Comparison of ENCODE assay signal across 19 cellular contexts in genomic region chr16:82402665-82403218, GRCh38.
DNase-seq lines count a peak whose midpoint lies in the region; ATAC-seq, FAIRE-seq and TF ChIP-seq lines count a peak whose summit lies in the region.
"Had no signal": no experiment of that assay in that cellular context is flagged by ENCODE, and none has a peak within 500 bp of the region (broad histone marks: within the 10 kb centered on the region; RNA-seq: fewer than 3 reads in every experiment).

No MANE protein-coding gene starts in this region.

- H3K27ac Mint-ChIP-seq in neural progenitor cell = peak overlapping the region; percentile 0
- H3K27ac Mint-ChIP-seq: CD14-positive monocyte; CD4-positive, alpha-beta memory T cell had no signal

- no peak overlapping the region for H3K4me3 Mint-ChIP-seq in neural progenitor cell
- H3K4me3 Mint-ChIP-seq: CD14-positive monocyte; CD4-positive, alpha-beta memory T cell had no signal

- in situ Hi-C loops in HepG2 (cut with HindIII; ENCODE audit: extremely low pct_ligation_motif_present, low pct_unique_long_range_greater_than_20kb) = no loop called here
- in situ Hi-C loops in K562 (cut with MboI) = no loop called here

- TF ChIP-seq POLR2A in HepG2 (IDR thresholded peaks at IDR 0.05; ENCODE audit: insufficient read depth in 1 of 2, low read depth in 2 of 2, low read length in 2 of 2) (no peak), right lobe of liver (IDR thresholded peaks at IDR 0.05) (no peak), K562 (conservative IDR thresholded peaks at IDR 0.05) (no peak)

- H3K27me3 Mint-ChIP-seq in neural progenitor cell (ENCODE audit: insufficient read depth, low read depth) = peaks cover 9% of the 10 kb centered on the region

- intact Hi-C loops in HepG2 (cut with micrococcal nuclease; ENCODE audit: unreplicated experiment) = no loop called here
- intact Hi-C loops in right lobe of liver (cut with DNase I) = no loop called here
- intact Hi-C loops in K562 (cut with micrococcal nuclease) = no loop called here

- no peaks in the 10 kb centered on the region for H3F3A ChIP-seq in neural progenitor cell (ENCODE audit: low read depth)

- BruUV-seq in HepG2 (replicated peaks; lab: Mats Ljungman, UMichigan) = no TSS peak
- no TSS peak for BruUV-seq in K562 (replicated peaks; lab: Mats Ljungman, UMichigan)

- no peak for FAIRE-seq in HepG2 (lab: Jason Lieb, UNC)
- no peak for FAIRE-seq in K562 (lab: Jason Lieb, UNC)
- FAIRE-seq: GM19239, H54 had no signal

- under 1% methylated on average over 5 of the region's 5 CpGs for WGBS in HepG2 (ENCODE audit: low lambda C conversion rate)
- 75% methylated on average over 5 of the region's 5 CpGs for WGBS in right lobe of liver (ENCODE audit: insufficient coverage, low coverage, low lambda C conversion rate, missing lambda C conversion rate)
- WGBS in K562 (ENCODE audit: insufficient coverage, low coverage, missing lambda C conversion rate) = 0% methylated on average over 5 of the region's 5 CpGs

- H3K4me2 ChIP-seq in HepG2 (ENCODE audit: low read depth, low read length) (no peak overlapping the region), K562 (ENCODE audit: insufficient read depth, low read length) (no peak overlapping the region), neural progenitor cell (no peak overlapping the region)
- H3K4me2 ChIP-seq: BLaER1 had no signal

- H3K79me2 ChIP-seq in HepG2 (ENCODE audit: insufficient read depth, low read length) = no peaks in the 10 kb centered on the region
- H3K79me2 ChIP-seq in K562 (ENCODE audit: control insufficient read depth, insufficient read depth, low read length) = no peaks in the 10 kb centered on the region
- no peaks in the 10 kb centered on the region for H3K79me2 ChIP-seq in neural progenitor cell (ENCODE audit: low read depth)

- H3K4me3 ChIP-seq in HepG2 (replicated peaks in 1 of 3; ENCODE audit: insufficient read depth in 1 of 3, low read depth in 2 of 3, low read length in 3 of 3) (no peak overlapping the region), right lobe of liver (no peak overlapping the region), K562 (no peak overlapping the region), neural progenitor cell (no peak overlapping the region), right atrium auricular region (no peak overlapping the region)
- H3K4me3 ChIP-seq: BLaER1, GM23248 had no signal

- H2AFZ ChIP-seq in HepG2 (ENCODE audit: low read length) (no peak overlapping the region), K562 (ENCODE audit: low read depth, low read length) (no peak overlapping the region), neural progenitor cell (replicated peaks) (peak overlapping the region; percentile 50)
- H2AFZ ChIP-seq: GM23248 had no signal

- TF ChIP-seq EP300 in HepG2 (IDR thresholded peaks at IDR 0.05; ENCODE audit: low read depth in 2 of 2, low read length in 2 of 2) (no peak), HepG2 (CRISPR knock-in tag; IDR thresholded peaks at IDR 0.05; ENCODE audit: borderline replicate concordance) (no peak), K562 (IDR thresholded peaks at IDR 0.05; ENCODE audit: low read length) (no peak)

- no peaks in the 10 kb centered on the region for H3K9me3 Mint-ChIP-seq in neural progenitor cell

- no peak overlapping the region for H3K9ac ChIP-seq in HepG2 (ENCODE audit: insufficient read depth, low read depth, low read length)
- no peak overlapping the region for H3K9ac ChIP-seq in K562 (ENCODE audit: insufficient read depth in 1 of 2, low read depth in 2 of 2, low read length in 2 of 2)
- H3K9ac ChIP-seq in neural progenitor cell = no peak overlapping the region
- H3K9ac ChIP-seq: BLaER1, GM23248 had no signal

- TF ChIP-seq CTCF in HepG2 (CRISPR knock-in tag; IDR thresholded peaks at IDR 0.05) (no peak), right lobe of liver (IDR thresholded peaks at IDR 0.05) (no peak), K562 (IDR thresholded peaks at IDR 0.05 in 2 of 3, conservative IDR thresholded peaks at IDR 0.05 in 1 of 3; ENCODE audit: insufficient read depth in 2 of 3, low read depth in 1 of 3, low read length in 3 of 3) (no peak), neural progenitor cell (IDR thresholded peaks at IDR 0.05) (no peak), right atrium auricular region (IDR thresholded peaks at IDR 0.05) (no peak)

- no peak overlapping the region for H3K27ac ChIP-seq in HepG2 (ENCODE audit: extremely low read length, insufficient read depth, low read length)
- H3K27ac ChIP-seq in right lobe of liver = no peak overlapping the region
- H3K27ac ChIP-seq in K562 (ENCODE audit: extremely low read depth, low read depth, low read length) = no peak overlapping the region
- H3K27ac ChIP-seq in neural progenitor cell = no peak overlapping the region
- no peak overlapping the region for H3K27ac ChIP-seq in right atrium auricular region
- H3K27ac ChIP-seq: BLaER1, GM23248, HL-60 had no signal

- H3K4me1 Mint-ChIP-seq in neural progenitor cell = peaks cover 8% of the 10 kb centered on the region
- H3K4me1 Mint-ChIP-seq: CD14-positive monocyte had no signal

- TF ChIP-seq RAD21 in HepG2 (CRISPR knock-in tag; IDR thresholded peaks at IDR 0.05) = no peak
- TF ChIP-seq RAD21 in K562 (CRISPR knock-in tag; conservative IDR thresholded peaks at IDR 0.05 in 1 of 2, IDR thresholded peaks at IDR 0.05 in 1 of 2) = no peak

- H3K4me1 ChIP-seq in HepG2 (ENCODE audit: insufficient read depth, low read length) = no peaks in the 10 kb centered on the region
- no peaks in the 10 kb centered on the region for H3K4me1 ChIP-seq in right lobe of liver
- no peaks in the 10 kb centered on the region for H3K4me1 ChIP-seq in K562 (replicated peaks in 1 of 2; ENCODE audit: control insufficient read depth in 2 of 2, insufficient read depth in 2 of 2, low read length in 2 of 2)
- H3K4me1 ChIP-seq in neural progenitor cell = peaks cover 10% of the 10 kb centered on the region
- H3K4me1 ChIP-seq in right atrium auricular region = no peaks in the 10 kb centered on the region
- H3K4me1 ChIP-seq: BLaER1 had no signal

- no peaks in the 10 kb centered on the region for H3K9me1 ChIP-seq in K562 (ENCODE audit: control insufficient read depth, insufficient read depth, low read length)

- POLR2A ChIA-PET in HepG2 (lab: Yijun Ruan, JAX) = no interaction called here
- POLR2A ChIA-PET in K562 (lab: Yijun Ruan, JAX) = no interaction called here

- H3K36me3 ChIP-seq in HepG2 (replicated peaks in 1 of 2; ENCODE audit: control insufficient read depth in 1 of 2, insufficient read depth in 2 of 2, low read length in 2 of 2) = no peaks in the 10 kb centered on the region
- H3K36me3 ChIP-seq in right lobe of liver = no peaks in the 10 kb centered on the region
- no peaks in the 10 kb centered on the region for H3K36me3 ChIP-seq in K562 (ENCODE audit: control insufficient read depth, insufficient read depth, low read length)
- H3K36me3 ChIP-seq in neural progenitor cell = no peaks in the 10 kb centered on the region
- no peaks in the 10 kb centered on the region for H3K36me3 ChIP-seq in right atrium auricular region
- H3K36me3 ChIP-seq: BLaER1 had no signal

- no peaks in the 10 kb centered on the region for H3K9me3 ChIP-seq in HepG2 (ENCODE audit: low read length)
- no peaks in the 10 kb centered on the region for H3K9me3 ChIP-seq in right lobe of liver
- no peaks in the 10 kb centered on the region for H3K9me3 ChIP-seq in K562 (replicated peaks; ENCODE audit: control insufficient read depth, insufficient read depth, low read depth, low read length)
- no peaks in the 10 kb centered on the region for H3K9me3 ChIP-seq in neural progenitor cell (ENCODE audit: low read depth)
- H3K9me3 ChIP-seq in right atrium auricular region = peaks cover 0 to 6% of the 10 kb centered on the region in 2 donors
- H3K9me3 ChIP-seq: BLaER1 had no signal

- ATAC-seq in HepG2 (no peak), right lobe of liver (no peak), K562 (no peak), GM19023 (IDR thresholded peaks at IDR 0.05; ENCODE audit: unreplicated experiment) (no peak)

- CTCF ChIA-PET in HepG2 (lab: Yijun Ruan, JAX; ENCODE audit: low intra/inter-chr PET ratio, low total read pairs) = no interaction called here
- CTCF ChIA-PET in K562 (lab: Yijun Ruan, JAX; ENCODE audit: low intra/inter-chr PET ratio) = no interaction called here

- H3K27me3 ChIP-seq in HepG2 (ENCODE audit: control insufficient read depth in 1 of 2, insufficient read depth in 2 of 2, low read length in 2 of 2) = no peaks in the 10 kb centered on the region
- no peaks in the 10 kb centered on the region for H3K27me3 ChIP-seq in right lobe of liver
- H3K27me3 ChIP-seq in K562 (ENCODE audit: control insufficient read depth in 2 of 2, insufficient read depth in 2 of 2, low read length in 2 of 2) = no peaks in the 10 kb centered on the region
- no peaks in the 10 kb centered on the region for H3K27me3 ChIP-seq in neural progenitor cell
- no peaks in the 10 kb centered on the region for H3K27me3 ChIP-seq in right atrium auricular region
- H3K27me3 ChIP-seq: BLaER1 had no signal

- H3K36me3 Mint-ChIP-seq in neural progenitor cell = no peaks in the 10 kb centered on the region
- H3K36me3 Mint-ChIP-seq: CD14-positive monocyte; CD4-positive, alpha-beta memory T cell had no signal

- H4K20me1 ChIP-seq in HepG2 (ENCODE audit: insufficient read depth, low read length) (no peaks in the 10 kb centered on the region), K562 (replicated peaks; ENCODE audit: control insufficient read depth, insufficient read depth, low read length) (no peaks in the 10 kb centered on the region), neural progenitor cell (ENCODE audit: low read depth) (no peaks in the 10 kb centered on the region)
- H4K20me1 ChIP-seq: BLaER1 had no signal

- no peak for DNase-seq in HepG2 (ENCODE audit: low spot score)
- no peak for DNase-seq in right lobe of liver
- DNase-seq in K562 (ENCODE audit: extremely low read depth in 1 of 4, low spot score in 3 of 4) = no peak
- DNase-seq in neural progenitor cell (ENCODE audit: low spot score) = no peak
- DNase-seq in NCI-H526 (lab: John Stamatoyannopoulos, UW) = no peak
- no peak for DNase-seq in right atrium auricular region (ENCODE audit: low spot score)
- DNase-seq: 8988T; CD4-positive, alpha-beta memory T cell; DMS153; DMS79; GDM1; GM23248; HCEC 1CT had no signal

TF ChIP-seq in K562, 482 proteins besides CTCF, POLR2A, EP300 and RAD21 (continues in another document):
- TF ChIP-seq, protein P1, sequence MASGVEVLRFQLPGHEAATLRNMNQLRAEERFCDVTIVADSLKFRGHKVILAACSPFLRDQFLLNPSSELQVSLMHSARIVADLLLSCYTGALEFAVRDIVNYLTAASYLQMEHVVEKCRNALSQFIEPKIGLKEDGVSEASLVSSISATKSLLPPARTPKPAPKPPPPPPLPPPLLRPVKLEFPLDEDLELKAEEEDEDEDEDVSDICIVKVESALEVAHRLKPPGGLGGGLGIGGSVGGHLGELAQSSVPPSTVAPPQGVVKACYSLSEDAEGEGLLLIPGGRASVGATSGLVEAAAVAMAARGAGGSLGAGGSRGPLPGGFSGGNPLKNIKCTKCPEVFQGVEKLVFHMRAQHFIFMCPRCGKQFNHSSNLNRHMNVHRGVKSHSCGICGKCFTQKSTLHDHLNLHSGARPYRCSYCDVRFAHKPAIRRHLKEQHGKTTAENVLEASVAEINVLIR (CRISPR knock-in tag; IDR thresholded peaks at IDR 0.05) = no peak
- 0 out of 2 replicates have a peak, but pooled peaks have one; percentile 30 for TF ChIP-seq OTX1 (CRISPR knock-in tag; IDR thresholded peaks at IDR 0.05)

Comparison
In these comparisons a context has a peak if more than half of its experiments do, and no peak if none do; other contexts are left out.
1. Of the 241 proteins assayed by ChIP-seq in both HepG2 and K562: peak only in HepG2: ARNT, FOXK2, MNT, NBN, NFRKB, PHB2 and 2 more; only in K562: HBP1; in both: none; in neither: 228; mixed calls (peak in some experiments, not most) for 4.